In genomic region chr19:17260842-17261325, GRCh38 we compare ENCODE assay signal across 8 cellular contexts. TPM values are rescaled to one million over a fixed set of nuclear protein-coding genes. Genes with fewer than 3 reads are reported as not detected.
DNase-seq lines count a peak whose midpoint lies in the region; ATAC-seq, FAIRE-seq and TF ChIP-seq lines count a peak whose summit lies in the region.

No MANE protein-coding gene starts in this region.

- TF ChIP-seq CTCF in 22Rv1 (IDR thresholded peaks at IDR 0.05) = peak; percentile 97

- H3K27ac ChIP-seq in 22Rv1 = peak overlapping the region; percentile 32; the same call in 1 of the 2 replicates

- peak; percentile 84 for DNase-seq in GM18507 (ENCODE audit: extremely low spot score, insufficient read length, low read depth)
- DNase-seq in NCI-H69 (lab: John Stamatoyannopoulos, UW) = peak; percentile 92
- peak; percentile 96 for DNase-seq in activated CD4-positive, alpha-beta T cell treated with anti-CD3 and anti-CD28 coated beads, Interleukin-2, amount 10 ng/mL, durations not matched to agents 24 days and 14 days
- peak; percentile 92 for DNase-seq in dermis blood vessel endothelial cell
- peak; percentile 82 to 88 for DNase-seq in lung microvascular endothelial cell (ENCODE audit: low read depth in 2 of 2)
- peak; percentile 80 to 87 for DNase-seq in stimulated activated CD8-positive, alpha-beta memory T cell treated with anti-CD3 and anti-CD28 coated beads, Interleukin-2, amount 100 ng/mL, for 48 hours (ENCODE audit: low read depth in 2 of 2)

- H3K27me3 Mint-ChIP-seq in activated CD4-positive, alpha-beta T cell treated with anti-CD3 and anti-CD28 coated beads, Interleukin-2, amount 10 ng/mL, durations not matched to agents 24 days and 14 days = peaks cover 2% of the 10 kb centered on the region

- H3K36me3 Mint-ChIP-seq in activated CD4-positive, alpha-beta T cell treated with anti-CD3 and anti-CD28 coated beads, Interleukin-2, amount 10 ng/mL, durations not matched to agents 24 days and 14 days (ENCODE audit: low read depth) = no peaks in the 10 kb centered on the region

- H3K4me3 Mint-ChIP-seq in activated CD4-positive, alpha-beta T cell treated with anti-CD3 and anti-CD28 coated beads, Interleukin-2, amount 10 ng/mL, durations not matched to agents 24 days and 14 days = no peak overlapping the region

- FAIRE-seq in GM18507 (lab: Jason Lieb, UNC) = peak; percentile 94

- peak; percentile 60 for ATAC-seq in HG03378 (IDR thresholded peaks at IDR 0.05; ENCODE audit: unreplicated experiment)

- intact Hi-C loops in activated CD4-positive, alpha-beta T cell treated with anti-CD3 and anti-CD28 coated beads, Interleukin-2, amount 10 ng/mL, durations not matched to agents 24 days and 14 days (cut with micrococcal nuclease) = loop anchor here (1.0 kb wide), 1 partner anchor 21 kb away; no protein-coding TSS in a partner anchor

- no peaks in the 10 kb centered on the region for H3K9me3 Mint-ChIP-seq in activated CD4-positive, alpha-beta T cell treated with anti-CD3 and anti-CD28 coated beads, Interleukin-2, amount 10 ng/mL, durations not matched to agents 24 days and 14 days

- H3K4me1 Mint-ChIP-seq in activated CD4-positive, alpha-beta T cell treated with anti-CD3 and anti-CD28 coated beads, Interleukin-2, amount 10 ng/mL, durations not matched to agents 24 days and 14 days = peaks cover 8% of the 10 kb centered on the region

- H3K27ac Mint-ChIP-seq in activated CD4-positive, alpha-beta T cell treated with anti-CD3 and anti-CD28 coated beads, Interleukin-2, amount 10 ng/mL, durations not matched to agents 24 days and 14 days = no peak overlapping the region

RNA-seq across cellular contexts. Expression of gene USHBP1, which starts 3.7 kb away (rescaled TPM):
- total RNA-seq in activated CD4-positive, alpha-beta T cell treated with anti-CD3 and anti-CD28 coated beads, Interleukin-2, amount 10 ng/mL, durations not matched to agents 24 days and 14 days = 0.30 and 0.38 TPM in 2 replicates
- total RNA-seq in dermis blood vessel endothelial cell (48.6 and 75.9 TPM in 2 replicates), lung microvascular endothelial cell (21.6 and 33.5 TPM in 2 replicates)

RNA-seq across cellular contexts. Expression of gene BABAM1, which starts 6.4 kb away (rescaled TPM):
- total RNA-seq in activated CD4-positive, alpha-beta T cell treated with anti-CD3 and anti-CD28 coated beads, Interleukin-2, amount 10 ng/mL, durations not matched to agents 24 days and 14 days = 127 TPM in 2 replicates
- total RNA-seq in dermis blood vessel endothelial cell (98.2 and 137 TPM in 2 replicates), lung microvascular endothelial cell (61.3 and 73.2 TPM in 2 replicates)

RNA-seq across cellular contexts. Expression of gene NR2F6, which starts 15.2 kb away (rescaled TPM):
- 15.0 and 16.5 TPM in 2 replicates for total RNA-seq in activated CD4-positive, alpha-beta T cell treated with anti-CD3 and anti-CD28 coated beads, Interleukin-2, amount 10 ng/mL, durations not matched to agents 24 days and 14 days
- total RNA-seq in dermis blood vessel endothelial cell (63.1 and 82.0 TPM in 2 replicates), lung microvascular endothelial cell (22.9 and 38.5 TPM in 2 replicates)

RNA-seq across cellular contexts. Expression of gene ANKLE1, which starts 20.8 kb away (rescaled TPM):
- total RNA-seq in activated CD4-positive, alpha-beta T cell treated with anti-CD3 and anti-CD28 coated beads, Interleukin-2, amount 10 ng/mL, durations not matched to agents 24 days and 14 days = 17.3 and 17.9 TPM in 2 replicates
- 0.68 and 1.5 TPM in 2 replicates for total RNA-seq in dermis blood vessel endothelial cell
- total RNA-seq in lung microvascular endothelial cell = 0.20 and 0.44 TPM in 2 replicates

RNA-seq across cellular contexts. Expression of gene OCEL1, which starts 34.9 kb away (rescaled TPM):
- total RNA-seq in activated CD4-positive, alpha-beta T cell treated with anti-CD3 and anti-CD28 coated beads, Interleukin-2, amount 10 ng/mL, durations not matched to agents 24 days and 14 days = 17.8 and 23.0 TPM in 2 replicates
- total RNA-seq in dermis blood vessel endothelial cell = 3.8 and 4.4 TPM in 2 replicates
- 2.6 and 4.0 TPM in 2 replicates for total RNA-seq in lung microvascular endothelial cell

Comparison
In these comparisons a context has a peak if more than half of its experiments do, and no peak if none do; other contexts are left out.
1. Peak in every context shown above with its lines: DNase-seq, ATAC-seq and H3K27ac ChIP-seq.
2. RNA of gene USHBP1, which starts 3.7 kb away (total RNA-seq): 48.6 to 75.9 TPM in dermis blood vessel endothelial cell and 21.6 to 33.5 TPM in lung microvascular endothelial cell; 0.30 to 0.38 TPM in activated CD4-positive, alpha-beta T cell treated with anti-CD3 and anti-CD28 coated beads, Interleukin-2, amount 10 ng/mL, durations not matched to agents 24 days and 14 days; every median in the first group is over 10 times any median in the second.